ENCODE assay signal across 1 cellular context in the genomic region with DNA sequence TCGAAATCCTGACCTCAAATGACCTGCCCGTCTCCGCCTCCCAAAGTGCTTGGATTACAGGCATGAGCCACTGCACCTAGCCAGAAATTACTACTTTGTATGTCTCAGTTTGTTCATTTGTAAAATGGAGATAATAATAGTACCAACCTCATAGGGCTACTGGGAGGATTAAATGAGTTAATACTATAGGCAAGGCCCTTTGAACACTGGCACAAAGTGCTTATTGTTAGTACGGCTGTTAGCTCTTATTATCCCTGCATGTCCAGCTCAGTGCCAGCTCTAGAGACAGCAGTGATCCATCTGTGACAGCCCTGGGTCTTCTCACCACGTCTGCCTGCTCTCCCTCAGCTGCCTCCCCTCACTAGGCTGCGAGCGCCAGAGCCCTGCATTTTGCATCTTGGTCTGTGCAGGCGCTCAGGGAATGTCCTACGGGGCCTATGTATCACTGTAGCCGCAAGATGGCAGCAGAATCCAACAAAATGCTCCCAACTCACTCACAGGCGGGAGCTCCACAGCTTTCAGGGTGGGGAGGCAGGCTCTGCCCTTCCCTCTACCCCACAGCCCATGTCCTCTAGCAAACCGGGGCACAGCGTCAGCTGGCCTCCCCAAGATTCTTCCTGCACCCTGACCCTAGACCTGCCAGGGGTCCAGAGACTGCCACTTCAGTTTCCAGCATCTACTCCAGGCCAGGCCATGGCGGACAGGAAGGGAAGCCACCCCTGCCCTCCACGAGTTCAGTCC.
TF ChIP-seq lines count a peak whose summit lies in the region.

No MANE protein-coding gene starts in this region.

TF ChIP-seq in HEK293, 187 proteins besides CTCF, POLR2A, EP300 and RAD21 (continued from another document):
- TF ChIP-seq KLF10 (tag by site-specific recombination; IDR thresholded peaks at IDR 0.05): no peak
- TF ChIP-seq ZNF664 (tag by site-specific recombination; IDR thresholded peaks at IDR 0.05): peak; percentile 99
- TF ChIP-seq ZNF521 (tag by site-specific recombination; IDR thresholded peaks at IDR 0.05): no peak
- no peak for TF ChIP-seq ZNF223 (tag by site-specific recombination; IDR thresholded peaks at IDR 0.05)
- TF ChIP-seq ZNF335 (tag by site-specific recombination; conservative IDR thresholded peaks at IDR 0.05): 0 out of 2 replicates have a peak, but pooled peaks have one; percentile 30
- TF ChIP-seq, protein P1, sequence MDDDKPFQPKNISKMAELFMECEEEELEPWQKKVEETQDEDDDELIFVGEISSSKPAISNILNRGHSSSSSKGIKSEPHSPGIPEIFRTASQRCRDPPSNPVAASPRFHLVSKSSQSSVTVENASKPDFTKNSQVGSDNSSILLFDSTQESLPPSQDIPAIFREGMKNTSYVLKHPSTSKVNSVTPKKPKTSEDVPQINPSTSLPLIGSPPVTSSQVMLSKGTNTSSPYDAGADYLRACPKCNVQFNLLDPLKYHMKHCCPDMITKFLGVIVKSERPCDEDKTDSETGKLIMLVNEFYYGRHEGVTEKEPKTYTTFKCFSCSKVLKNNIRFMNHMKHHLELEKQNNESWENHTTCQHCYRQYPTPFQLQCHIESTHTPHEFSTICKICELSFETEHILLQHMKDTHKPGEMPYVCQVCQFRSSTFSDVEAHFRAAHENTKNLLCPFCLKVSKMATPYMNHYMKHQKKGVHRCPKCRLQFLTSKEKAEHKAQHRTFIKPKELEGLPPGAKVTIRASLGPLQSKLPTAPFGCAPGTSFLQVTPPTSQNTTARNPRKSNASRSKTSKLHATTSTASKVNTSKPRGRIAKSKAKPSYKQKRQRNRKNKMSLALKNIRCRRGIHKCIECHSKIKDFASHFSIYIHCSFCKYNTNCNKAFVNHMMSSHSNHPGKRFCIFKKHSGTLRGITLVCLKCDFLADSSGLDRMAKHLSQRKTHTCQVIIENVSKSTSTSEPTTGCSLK (tag by site-specific recombination; IDR thresholded peaks at IDR 0.05): no peak
- TF ChIP-seq ZNF324 (tag by site-specific recombination; IDR thresholded peaks at IDR 0.05): no peak
